In the genomic region with DNA sequence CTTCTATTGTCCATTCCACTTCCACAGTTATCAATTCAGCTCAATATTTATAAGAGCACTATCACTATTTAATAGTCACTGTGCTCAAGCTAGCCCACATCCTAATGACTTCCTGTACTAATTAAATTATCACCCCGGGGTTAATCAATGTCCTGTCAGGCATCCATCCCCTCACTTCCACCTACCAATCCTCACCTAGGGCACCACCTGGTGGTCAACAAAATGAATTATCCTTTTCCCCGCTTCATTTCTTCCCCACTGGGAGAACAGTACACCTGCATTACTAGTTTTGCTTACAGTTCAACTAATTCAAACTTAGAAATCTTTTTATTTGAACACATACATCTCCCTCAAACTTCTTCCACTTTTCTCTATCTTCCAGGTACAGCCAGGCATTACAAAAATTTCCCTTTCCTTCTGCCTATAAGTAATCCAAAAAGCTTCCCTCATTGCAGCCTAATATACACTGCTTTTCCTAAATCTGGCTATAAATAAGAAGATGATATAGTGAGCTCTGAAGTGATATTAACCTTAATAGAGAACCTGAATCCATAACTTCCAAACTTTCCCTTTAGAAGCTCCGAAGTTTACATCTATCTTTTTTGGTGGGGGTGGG, we compare ENCODE assay signal across 8 cellular contexts.
DNase-seq lines count a peak whose midpoint lies in the region; ATAC-seq, FAIRE-seq and TF ChIP-seq lines count a peak whose summit lies in the region.

No MANE protein-coding gene starts in this region.

- no peaks in the 10 kb centered on the region for H3F3A ChIP-seq in Loucy (ENCODE audit: low read depth)

- CTCF ChIA-PET in A549 (lab: Yijun Ruan, JAX) (interaction anchor here (0.5 to 12.8 kb wide), 29 partner anchors 12 to 439 kb away, joined by 3 to 178 read pairs (median 3); no protein-coding TSS in a partner anchor), GM12878 (lab: Yijun Ruan, JAX) (interaction anchor here (0.7 to 12.0 kb wide), 38 partner anchors 8 to 441 kb away, joined by 3 to 151 read pairs (median 4); no protein-coding TSS in a partner anchor)

- SMC1A ChIA-PET in GM12878 (lab: Charles Lee; ENCODE audit: uncharacterized antibody, unreplicated experiment), result interaction anchor here (0.5 to 9.7 kb wide), 19 partner anchors 12 to 712 kb away, joined by 3 to 83 read pairs (median 5); no protein-coding TSS in a partner anchor

- H3K79me2 ChIP-seq in Loucy (ENCODE audit: insufficient read depth, low read length), result peaks cover 4% of the 10 kb centered on the region; the same call in 1 of the 2 replicates
- H3K79me2 ChIP-seq in GM12878 (ENCODE audit: control insufficient read depth, insufficient read depth, low read length), result no peaks in the 10 kb centered on the region; the same call in 1 of the 2 replicates

- RAD21 ChIA-PET in GM12878 (lab: Charles Lee; ENCODE audit: unreplicated experiment), result interaction anchor here (0.6 to 2.6 kb wide), 8 partner anchors 112 to 441 kb away, joined by 3 to 19 read pairs (median 4); no protein-coding TSS in a partner anchor

- DNase-seq in A549 (ENCODE audit: low read depth in 1 of 2, low spot score in 1 of 2) (peak; percentile 32 to 69), GM10266 (ENCODE audit: extremely low spot score) (peak; percentile 37), SK-MEL-5 (ENCODE audit: low read depth, low spot score) (peak; percentile 64), GM12878 (ENCODE audit: low read depth, low spot score) (peak; percentile 20), iris pigment epithelial cell (ENCODE audit: low read depth) (peak; percentile 46), NCI-H187 treated with DMSO at 0.1 percent for 48 hours (lab: John Stamatoyannopoulos, UW) (no peak)
- peak; percentile 56 for DNase-seq in stimulated activated CD4-positive, alpha-beta T cell treated with anti-CD3 and anti-CD28 coated beads, Interleukin-4, amount 100 ng/mL, for 24 hours

- H3K9me3 ChIP-seq in A549, result no peaks in the 10 kb centered on the region
- no peaks in the 10 kb centered on the region for H3K9me3 ChIP-seq in Loucy (ENCODE audit: insufficient read depth, low read depth, low read length)
- H3K9me3 ChIP-seq in GM12878 (replicated peaks; ENCODE audit: control insufficient read depth, insufficient read depth, low read length), result no peaks in the 10 kb centered on the region

- TF ChIP-seq POLR2A in A549 (IDR thresholded peaks at IDR 0.05; ENCODE audit: low read length), result no peak
- TF ChIP-seq POLR2A in GM12878 (IDR thresholded peaks at IDR 0.05; ENCODE audit: low read depth, low read length), result no peak

- peak; percentile 86 to 87 for TF ChIP-seq RAD21 in A549 (conservative IDR thresholded peaks at IDR 0.05 in 1 of 2, IDR thresholded peaks at IDR 0.05 in 1 of 2)
- TF ChIP-seq RAD21 in GM12878 (IDR thresholded peaks at IDR 0.05; ENCODE audit: insufficient read depth, low read depth, low read length), result peak; percentile 89

- no peaks in the 10 kb centered on the region for H3K9me2 ChIP-seq in Loucy (replicated peaks; ENCODE audit: low read depth, low read length)

- H3K4me1 ChIP-seq in A549 (peaks cover 54% of the 10 kb centered on the region), Loucy (ENCODE audit: insufficient read depth, low read length, poor library complexity, severe bottlenecking) (peaks cover 17% of the 10 kb centered on the region), GM12878 (ENCODE audit: control insufficient read depth, insufficient read depth, low read length) (peaks cover 20% of the 10 kb centered on the region; the same call in 1 of the 2 replicates)

- BruUV-seq in GM12878 (replicated peaks; lab: Mats Ljungman, UMichigan), result no TSS peak

- H3K27ac ChIP-seq in A549, result peak overlapping the region; percentile 23 to 42; a peak in 3 of 6 replicates
- no peak overlapping the region for H3K27ac ChIP-seq in GM12878 (ENCODE audit: control insufficient read depth, insufficient read depth)

- intact Hi-C loops in GM12878 (cut with micrococcal nuclease; ENCODE audit: unreplicated experiment), result loop anchor here (1.0 to 5.0 kb wide), 5 partner anchors 67 to 443 kb away; partner anchors contain the start of gene TMCC1

- no peak for FAIRE-seq in A549 (lab: Jason Lieb, UNC)
- FAIRE-seq in GM12878 (lab: Jason Lieb, UNC), result peak; percentile 59

- in situ Hi-C loops in SK-MEL-5 (cut with HindIII; ENCODE audit: low pct_unique_long_range_greater_than_20kb, low sequenced_read_pairs), result no loop called here
- in situ Hi-C loops in GM12878 (cut with MboI), result loop anchor here (5.0 kb wide), 1 partner anchor 173 kb away; no protein-coding TSS in a partner anchor

- no peak overlapping the region for H3K4me3 ChIP-seq in A549
- H3K4me3 ChIP-seq in Loucy (ENCODE audit: low read length, poor library complexity, severe bottlenecking), result no peak overlapping the region
- no peak overlapping the region for H3K4me3 ChIP-seq in GM12878

- H3K9ac ChIP-seq in Loucy (ENCODE audit: low read depth, low read length, poor library complexity, severe bottlenecking), result no peak overlapping the region
- H3K9ac ChIP-seq in GM12878 (ENCODE audit: control insufficient read depth, insufficient read depth, low read length), result no peak overlapping the region

- ATAC-seq in A549, result peak in 1 of 2 experiments; percentile 78; a peak in 3 of 6 replicates
- ATAC-seq in GM12878, result peak; percentile 86

- POLR2A ChIA-PET in A549 (lab: Yijun Ruan, JAX) (no interaction called here), GM12878 (lab: Charles Lee) (no interaction called here)

- H3K4me2 ChIP-seq in A549 (no peak overlapping the region), Loucy (ENCODE audit: low read depth, low read length, poor library complexity, severe bottlenecking) (no peak overlapping the region), GM12878 (ENCODE audit: control insufficient read depth, insufficient read depth) (no peak overlapping the region)

- H3K36me3 ChIP-seq in Loucy (ENCODE audit: insufficient read depth, low read length) (no peaks in the 10 kb centered on the region; the same call in 1 of the 2 replicates), GM12878 (ENCODE audit: control insufficient read depth in 2 of 2, insufficient read depth in 2 of 2, low read length in 1 of 2) (no peaks in the 10 kb centered on the region)

- TF ChIP-seq CTCF in A549 (IDR thresholded peaks at IDR 0.05) (peak; percentile 81), GM10266 (IDR thresholded peaks at IDR 0.05; ENCODE audit: control insufficient read depth, insufficient read depth, low read depth, missing control alignments) (peak; percentile 65), Loucy (conservative IDR thresholded peaks at IDR 0.05; ENCODE audit: low read length) (peak; percentile 84), GM12878 (IDR thresholded peaks at IDR 0.05 in 2 of 3, conservative IDR thresholded peaks at IDR 0.05 in 1 of 3; ENCODE audit: control insufficient read depth in 2 of 3, extremely low read depth in 1 of 3, insufficient read depth in 1 of 3, low read depth in 3 of 3, low read length in 3 of 3) (peak; percentile 59 to 76 (median 63); a peak in 5 of 6 replicates)

- H4K20me1 ChIP-seq in Loucy (ENCODE audit: insufficient read depth, low read length, poor library complexity, severe bottlenecking) (peaks cover 5% of the 10 kb centered on the region), GM12878 (ENCODE audit: control insufficient read depth, insufficient read depth) (no peaks in the 10 kb centered on the region)

- TF ChIP-seq EP300 in A549 (IDR thresholded peaks at IDR 0.05), result no peak
- no peak for TF ChIP-seq EP300 in GM12878 (IDR thresholded peaks at IDR 0.05; ENCODE audit: borderline replicate concordance in 1 of 2, control insufficient read depth in 1 of 2, low read depth in 2 of 2, low read length in 2 of 2)

- H3K27me3 ChIP-seq in Loucy (ENCODE audit: insufficient read depth, low read length, poor library complexity, severe bottlenecking) (no peaks in the 10 kb centered on the region), GM12878 (replicated peaks in 1 of 2; ENCODE audit: control insufficient read depth in 2 of 2, insufficient read depth in 2 of 2, low read length in 1 of 2) (no peaks in the 10 kb centered on the region)

- no peak overlapping the region for H2AFZ ChIP-seq in Loucy (ENCODE audit: low read length)
- H2AFZ ChIP-seq in GM12878 (ENCODE audit: control insufficient read depth, low read depth, low read length), result no peak overlapping the region

- WGBS in A549 (ENCODE audit: missing lambda C conversion rate), result 20% methylated on average over 3 of the region's 3 CpGs
- WGBS in GM12878 (ENCODE audit: insufficient coverage, insufficient replicate concordance, low lambda C conversion rate, missing lambda C conversion rate), result 33% methylated on average over 3 of the region's 3 CpGs

TF ChIP-seq in A549, 52 proteins besides CTCF, POLR2A, EP300 and RAD21:
- peak; percentile 93 for TF ChIP-seq SMC3 (IDR thresholded peaks at IDR 0.05)
- no peak for TF ChIP-seq BCL3 (IDR thresholded peaks at IDR 0.05)
TF ChIP-seq in A549: peak in this region for 1.

TF ChIP-seq in GM12878, 131 proteins besides CTCF, POLR2A, EP300 and RAD21:
- TF ChIP-seq YY1 (IDR thresholded peaks at IDR 0.05; ENCODE audit: low read depth, low read length), result 0 out of 2 replicates have a peak, but pooled peaks have one; percentile 33
- TF ChIP-seq SMC3 (IDR thresholded peaks at IDR 0.05; ENCODE audit: borderline replicate concordance, low read length), result peak; percentile 92
- TF ChIP-seq, protein P1, sequence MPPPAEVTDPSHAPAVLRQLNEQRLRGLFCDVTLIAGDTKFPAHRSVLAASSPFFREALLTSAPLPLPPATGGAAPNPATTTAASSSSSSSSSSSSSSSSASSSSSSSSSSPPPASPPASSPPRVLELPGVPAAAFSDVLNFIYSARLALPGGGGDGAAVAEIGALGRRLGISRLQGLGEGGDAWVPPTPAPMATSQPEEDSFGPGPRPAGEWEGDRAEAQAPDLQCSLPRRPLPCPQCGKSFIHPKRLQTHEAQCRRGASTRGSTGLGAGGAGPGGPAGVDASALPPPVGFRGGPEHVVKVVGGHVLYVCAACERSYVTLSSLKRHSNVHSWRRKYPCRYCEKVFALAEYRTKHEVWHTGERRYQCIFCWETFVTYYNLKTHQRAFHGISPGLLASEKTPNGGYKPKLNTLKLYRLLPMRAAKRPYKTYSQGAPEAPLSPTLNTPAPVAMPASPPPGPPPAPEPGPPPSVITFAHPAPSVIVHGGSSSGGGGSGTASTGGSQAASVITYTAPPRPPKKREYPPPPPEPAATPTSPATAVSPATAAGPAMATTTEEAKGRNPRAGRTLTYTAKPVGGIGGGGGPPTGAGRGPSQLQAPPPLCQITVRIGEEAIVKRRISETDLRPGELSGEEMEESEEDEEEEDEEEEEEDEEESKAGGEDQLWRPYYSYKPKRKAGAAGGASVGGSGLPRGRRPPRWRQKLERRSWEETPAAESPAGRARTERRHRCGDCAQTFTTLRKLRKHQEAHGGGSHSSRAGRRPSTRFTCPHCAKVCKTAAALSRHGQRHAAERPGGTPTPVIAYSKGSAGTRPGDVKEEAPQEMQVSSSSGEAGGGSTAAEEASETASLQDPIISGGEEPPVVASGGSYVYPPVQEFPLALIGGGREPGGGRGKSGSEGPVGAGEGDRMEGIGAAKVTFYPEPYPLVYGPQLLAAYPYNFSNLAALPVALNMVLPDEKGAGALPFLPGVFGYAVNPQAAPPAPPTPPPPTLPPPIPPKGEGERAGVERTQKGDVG (CRISPR knock-in tag; IDR thresholded peaks at IDR 0.05), result no peak
- no peak for TF ChIP-seq ZBED1 (IDR thresholded peaks at IDR 0.05; ENCODE audit: borderline replicate concordance)
- TF ChIP-seq RBBP5 (conservative IDR thresholded peaks at IDR 0.05), result no peak
- TF ChIP-seq ZNF24 (IDR thresholded peaks at IDR 0.05), result peak; percentile 89

Comparison
In these comparisons a context has a peak if more than half of its experiments do, and no peak if none do; other contexts are left out.
1. Of the 24 proteins assayed by ChIP-seq in both GM12878 and A549: peak only in GM12878: none; only in A549: none; in both: CTCF, RAD21 and SMC3; in neither: 21.